34 cellular contexts compared by ENCODE assay signal in genomic region chr14:37615582-37616289, GRCh38. TPM values are rescaled to one million over a fixed set of nuclear protein-coding genes. Genes with fewer than 3 reads are reported as not detected.
"Had no signal": no experiment of that assay in that cellular context is flagged by ENCODE, and none has a peak within 500 bp of the region (broad histone marks: within the 10 kb centered on the region; RNA-seq: fewer than 3 reads in every experiment).

No MANE protein-coding gene starts in this region.

- H3K4me3 Mint-ChIP-seq: activated CD4-positive, alpha-beta T cell treated with anti-CD3 and anti-CD28 coated beads, Interleukin-2, amount 10 ng/mL, durations not matched to agents 7 days and 5 days; activated CD8-positive, alpha-beta T cell treated with anti-CD3 and anti-CD28 coated beads for 36 hours; activated naive CD8-positive, alpha-beta T cell; activated T-cell treated with anti-CD3 and anti-CD28 coated beads, Interleukin-2, amount 50 U/mL, for 4 hours; activated T-helper 17 cell treated with anti-CD3 and anti-CD28 coated beads, Interleukin-2, amount 50 U/mL, for 72 hours; brain; central memory CD8-positive, alpha-beta T cell; dendritic cell treated with granulocyte-macrophage colony-stimulating factor and Interleukin-4, amounts not matched to agents 40 ng/mL and 50 ng/mL, for 4 days; endodermal cell; WTC11 had no signal

- H3K27me3 Mint-ChIP-seq: central memory CD8-positive, alpha-beta T cell had no signal

- H3K4me1 Mint-ChIP-seq: activated CD4-positive, alpha-beta T cell treated with anti-CD3 and anti-CD28 coated beads, Interleukin-2, amount 10 ng/mL, durations not matched to agents 7 days and 5 days; activated T-helper 17 cell treated with anti-CD3 and anti-CD28 coated beads, Interleukin-2, amount 50 U/mL, for 72 hours; brain; central memory CD8-positive, alpha-beta T cell; endodermal cell had no signal

- DNase-seq: activated CD4-positive, alpha-beta T cell treated with anti-CD3 and anti-CD28 coated beads for 1 hour; activated CD4-positive, alpha-beta T cell treated with anti-CD3 and anti-CD28 coated beads for 4 hours; activated CD4-positive, alpha-beta T cell treated with anti-CD3 and anti-CD28 coated beads, Interleukin-2, amount 10 ng/mL, durations not matched to agents 7 days and 5 days; activated CD4-positive, alpha-beta T cell treated with anti-CD3 and anti-CD28 coated beads, Interleukin-2, amount 50 U/mL, for 48 hours; activated CD8-positive, alpha-beta memory T cell treated with anti-CD3 and anti-CD28 coated beads for 24 hours; activated CD8-positive, alpha-beta T cell treated with anti-CD3 and anti-CD28 coated beads for 36 hours; activated effector memory CD4-positive, alpha-beta T cell treated with Interleukin-2 at 50 U/mL for 16 hours; activated gamma-delta T cell treated with Interleukin-2 at 50 U/mL for 16 hours; activated naive CD4-positive, alpha-beta T cell treated with anti-CD3 and anti-CD28 coated beads, Interleukin-2, amount 50 U/mL, for 16 hours; activated naive CD4-positive, alpha-beta T cell treated with Interleukin-2 at 50 U/mL for 16 hours; activated T-cell treated with anti-CD3 and anti-CD28 coated beads, Interleukin-2, amount 50 U/mL, for 4 hours; adrenal gland; dorsolateral prefrontal cortex; effector memory CD4-positive, alpha-beta T cell; endodermal cell; erythroblast; foreskin keratinocyte; gastrocnemius medialis; glutamatergic neuron; heart left ventricle; T-helper 2 cell had no signal

- H3K4me1 ChIP-seq: adrenal gland, ascending aorta, breast epithelium, foreskin keratinocyte, gastrocnemius medialis, heart left ventricle had no signal

- H3K36me3 ChIP-seq: adrenal gland, ascending aorta, esophagus muscularis mucosa, gastrocnemius medialis, heart left ventricle had no signal

- H3K36me3 Mint-ChIP-seq: brain had no signal

- ATAC-seq: activated CD8-positive, alpha-beta T cell treated with anti-CD3 and anti-CD28 coated beads for 36 hours; activated T-cell treated with anti-CD3 and anti-CD28 coated beads, Interleukin-2, amount 50 U/mL, for 4 hours; activated T-helper 17 cell treated with anti-CD3 and anti-CD28 coated beads, Interleukin-2, amount 50 U/mL, for 72 hours; foreskin keratinocyte; gastrocnemius medialis; heart left ventricle; WTC11 had no signal

- H3K27me3 ChIP-seq: ascending aorta had no signal

- H3K4me3 ChIP-seq: adrenal gland, ascending aorta, coronary artery, dorsolateral prefrontal cortex, esophagus muscularis mucosa, heart left ventricle had no signal

- H3K27ac Mint-ChIP-seq: activated CD4-positive, alpha-beta T cell treated with anti-CD3 and anti-CD28 coated beads, Interleukin-2, amount 10 ng/mL, durations not matched to agents 7 days and 5 days; activated CD8-positive, alpha-beta T cell treated with anti-CD3 and anti-CD28 coated beads for 36 hours; activated naive CD8-positive, alpha-beta T cell; activated T-helper 17 cell treated with anti-CD3 and anti-CD28 coated beads, Interleukin-2, amount 50 U/mL, for 72 hours; brain; dendritic cell treated with granulocyte-macrophage colony-stimulating factor and Interleukin-4, amounts not matched to agents 40 ng/mL and 50 ng/mL, for 4 days; endodermal cell; WTC11 had no signal

- H3K27ac ChIP-seq: adrenal gland, ascending aorta, breast epithelium, coronary artery, dorsolateral prefrontal cortex, esophagus muscularis mucosa, foreskin keratinocyte, gastrocnemius medialis, heart left ventricle had no signal

RNA-seq across cellular contexts. Expression of gene TTC6, which starts 20.3 kb away (rescaled TPM):
- total RNA-seq: activated CD4-positive, alpha-beta T cell treated with anti-CD3 and anti-CD28 coated beads, Interleukin-2, amount 10 ng/mL, durations not matched to agents 7 days and 5 days; activated CD8-positive, alpha-beta T cell treated with anti-CD3 and anti-CD28 coated beads for 36 hours; activated T-cell treated with anti-CD3 and anti-CD28 coated beads, Interleukin-2, amount 50 U/mL, for 4 hours; activated T-helper 17 cell treated with anti-CD3 and anti-CD28 coated beads, Interleukin-2, amount 50 U/mL, for 72 hours; adrenal gland; ascending aorta; esophagus muscularis mucosa; foreskin keratinocyte; gastrocnemius medialis; heart left ventricle; T-helper 1 cell treated with Interleukin-12 subunit alpha and Interleukin-12 subunit beta and Interleukin-4 antibody, amounts not matched to agents 30 ng/mL and 1 ng/mL, for 36 hours; WTC11 had no signal
- polyA plus RNA-seq: adrenal gland, foreskin keratinocyte, heart left ventricle had no signal

RNA-seq across cellular contexts. Expression of gene FOXA1, which starts 20.7 kb away (rescaled TPM):
- total RNA-seq: activated CD4-positive, alpha-beta T cell treated with anti-CD3 and anti-CD28 coated beads, Interleukin-2, amount 10 ng/mL, durations not matched to agents 7 days and 5 days; activated CD8-positive, alpha-beta T cell treated with anti-CD3 and anti-CD28 coated beads for 36 hours; ascending aorta; cardiac septum; cerebellum; dorsolateral prefrontal cortex; foreskin keratinocyte; heart left ventricle; T-helper 1 cell treated with Interleukin-12 subunit alpha and Interleukin-12 subunit beta and Interleukin-4 antibody, amounts not matched to agents 30 ng/mL and 1 ng/mL, for 36 hours had no signal
- polyA plus RNA-seq: foreskin keratinocyte, heart left ventricle had no signal
